Comparison of ENCODE assay signal across 8 cellular contexts in genomic region chr6:138772596-138773176, GRCh38. TPM values are rescaled to one million over a fixed set of nuclear protein-coding genes. Genes with fewer than 3 reads are reported as not detected.
A peak's percentile ranks its signal among the peaks of the same experiment; 100 is the strongest.
DNase-seq lines count a peak whose midpoint lies in the region; ATAC-seq and TF ChIP-seq lines count a peak whose summit lies in the region.

No MANE protein-coding gene starts in this region.

- no peak overlapping the region for H3K18ac ChIP-seq in trophoblast cell (ENCODE audit: low read length)

- H3K79me2 ChIP-seq in PC-3 (ENCODE audit: low read length) = peaks cover 5% of the 10 kb centered on the region; the same call in 1 of the 2 replicates
- no peaks in the 10 kb centered on the region for H3K79me2 ChIP-seq in trophoblast cell (ENCODE audit: control insufficient read depth, insufficient read depth, low read length, poor library complexity)

- H3K23ac ChIP-seq in trophoblast cell (ENCODE audit: low read length) = no peak overlapping the region

- H3K9me3 ChIP-seq in PC-3 (ENCODE audit: low read length) (no peaks in the 10 kb centered on the region), trophoblast cell (ENCODE audit: insufficient read depth, low read depth, low read length) (no peaks in the 10 kb centered on the region)

- no peak overlapping the region for H3K4ac ChIP-seq in trophoblast cell (ENCODE audit: low read depth, low read length)

- TF ChIP-seq CTCF in PC-3 (conservative IDR thresholded peaks at IDR 0.05; ENCODE audit: low read depth, low read length) (no peak), endothelial cell (IDR thresholded peaks at IDR 0.05; ENCODE audit: unreplicated experiment) (no peak)

- H3K36me3 ChIP-seq in PC-3 (ENCODE audit: low read depth, low read length) = no peaks in the 10 kb centered on the region
- no peaks in the 10 kb centered on the region for H3K36me3 ChIP-seq in trophoblast cell (ENCODE audit: control insufficient read depth in 1 of 2, insufficient read depth in 2 of 2, low read length in 2 of 2)

- H3K27me3 ChIP-seq in PC-3 (ENCODE audit: low read length) (no peaks in the 10 kb centered on the region), trophoblast cell (ENCODE audit: insufficient read depth, low read length) (no peaks in the 10 kb centered on the region)

- CTCF ChIA-PET in PC-3 (lab: Charles Lee) = interaction anchor here (0.6 kb wide), 1 partner anchor 194 kb away, joined by 3 read pairs; no protein-coding TSS in a partner anchor

- peak overlapping the region; percentile 70 for H4K8ac ChIP-seq in trophoblast cell (ENCODE audit: low read depth, low read length)

- no peaks in the 10 kb centered on the region for H3F3A ChIP-seq in PC-3 (ENCODE audit: low read length, unreplicated experiment)

- BruUV-seq in PC-3 (replicated peaks; lab: Mats Ljungman, UMichigan) = no TSS peak

- H3K4me1 Mint-ChIP-seq in activated CD4-positive, alpha-beta T cell treated with anti-CD3 and anti-CD28 coated beads, Interleukin-2, amount 10 ng/mL, durations not matched to agents 24 days and 14 days = peaks cover 21% of the 10 kb centered on the region
- peaks cover 15% of the 10 kb centered on the region for H3K4me1 Mint-ChIP-seq in endothelial cell (ENCODE audit: unreplicated experiment)

- H3K4me1 ChIP-seq in PC-3 (ENCODE audit: insufficient read depth, low read length) (peaks cover 7% of the 10 kb centered on the region), trophoblast cell (ENCODE audit: control insufficient read depth in 1 of 2, insufficient read depth in 2 of 2, low read length in 2 of 2) (peaks cover 3% of the 10 kb centered on the region in 2 experiments)

- DNase-seq in activated CD4-positive, alpha-beta T cell treated with anti-CD3 and anti-CD28 coated beads, Interleukin-2, amount 10 ng/mL, durations not matched to agents 24 days and 14 days = no peak
- no peak for DNase-seq in activated CD4-positive, alpha-beta T cell treated with anti-CD3 and anti-CD28 coated beads, Interleukin-2, amount 50 U/mL, for 1 hour
- DNase-seq in PC-3 = no peak
- no peak for DNase-seq in endothelial cell (ENCODE audit: low spot score)
- DNase-seq in trophoblast cell = no peak
- no peak for DNase-seq in NCI-H446 treated with DMSO at 0.1 percent for 48 hours (lab: John Stamatoyannopoulos, UW)
- DNase-seq in HT-29 (ENCODE audit: low spot score) = no peak

- no peak for ATAC-seq in PC-3
- ATAC-seq in HG02840 (IDR thresholded peaks at IDR 0.05; ENCODE audit: low FRiP score, unreplicated experiment) = no peak

- H3K9me2 ChIP-seq in PC-3 (replicated peaks; ENCODE audit: low read length) = no peaks in the 10 kb centered on the region

- no peaks in the 10 kb centered on the region for H4K20me1 ChIP-seq in PC-3 (ENCODE audit: low read length)

- H3K27me3 Mint-ChIP-seq in activated CD4-positive, alpha-beta T cell treated with anti-CD3 and anti-CD28 coated beads, Interleukin-2, amount 10 ng/mL, durations not matched to agents 24 days and 14 days = no peaks in the 10 kb centered on the region
- peaks cover 2% of the 10 kb centered on the region for H3K27me3 Mint-ChIP-seq in endothelial cell (ENCODE audit: unreplicated experiment)

- no peak overlapping the region for H2BK12ac ChIP-seq in trophoblast cell (ENCODE audit: low read length)

- WGBS in trophoblast cell (ENCODE audit: extremely low coverage, insufficient coverage, insufficient read length) = no CpG with 5 or more reads among the region's 8 CpGs

- H2AK5ac ChIP-seq in trophoblast cell (ENCODE audit: low read length) = no peak overlapping the region

- peak overlapping the region; percentile 90 for H3K4me2 ChIP-seq in PC-3 (ENCODE audit: low read length)
- H3K4me2 ChIP-seq in trophoblast cell (ENCODE audit: low read length) = peak overlapping the region; percentile 89

- intact Hi-C loops in activated CD4-positive, alpha-beta T cell treated with anti-CD3 and anti-CD28 coated beads, Interleukin-2, amount 10 ng/mL, durations not matched to agents 24 days and 14 days (cut with micrococcal nuclease) = loop anchor here (1.0 to 5.0 kb wide), 3 partner anchors 179 to 665 kb away; partner anchors contain the start of genes PERP and REPS1
- intact Hi-C loops in PC-3 (cut with micrococcal nuclease) = no loop called here

- H2AFZ ChIP-seq in PC-3 (ENCODE audit: low read length) (peak overlapping the region; percentile 94), trophoblast cell (ENCODE audit: insufficient read depth, low read length, poor library complexity) (peak overlapping the region; percentile 39)

- peak overlapping the region; percentile 93 for H3K4me3 Mint-ChIP-seq in activated CD4-positive, alpha-beta T cell treated with anti-CD3 and anti-CD28 coated beads, Interleukin-2, amount 10 ng/mL, durations not matched to agents 24 days and 14 days
- peak overlapping the region; percentile 99 for H3K4me3 Mint-ChIP-seq in endothelial cell (ENCODE audit: unreplicated experiment)

- peak overlapping the region; percentile 78 for H3K9ac ChIP-seq in PC-3 (ENCODE audit: low read length)
- H3K9ac ChIP-seq in trophoblast cell (ENCODE audit: low read length) = no peak overlapping the region

- H3K27ac ChIP-seq in PC-3 (ENCODE audit: low read length) (no peak overlapping the region), trophoblast cell (ENCODE audit: low read depth, low read length) (no peak overlapping the region)

- H3K14ac ChIP-seq in trophoblast cell (ENCODE audit: low read length) = no peak overlapping the region

- H2BK5ac ChIP-seq in trophoblast cell (ENCODE audit: low read depth, low read length, poor library complexity) = no peak overlapping the region

- no peaks in the 10 kb centered on the region for H3K9me3 Mint-ChIP-seq in activated CD4-positive, alpha-beta T cell treated with anti-CD3 and anti-CD28 coated beads, Interleukin-2, amount 10 ng/mL, durations not matched to agents 24 days and 14 days
- H3K9me3 Mint-ChIP-seq in endothelial cell (ENCODE audit: unreplicated experiment) = no peaks in the 10 kb centered on the region

- H3K36me3 Mint-ChIP-seq in activated CD4-positive, alpha-beta T cell treated with anti-CD3 and anti-CD28 coated beads, Interleukin-2, amount 10 ng/mL, durations not matched to agents 24 days and 14 days (ENCODE audit: low read depth) = peaks cover 2% of the 10 kb centered on the region
- H3K36me3 Mint-ChIP-seq in endothelial cell (ENCODE audit: low read depth, unreplicated experiment) = no peaks in the 10 kb centered on the region

- H2BK120ac ChIP-seq in trophoblast cell (ENCODE audit: insufficient read depth, low read length, poor library complexity) = no peak overlapping the region

- H3K79me1 ChIP-seq in trophoblast cell (ENCODE audit: low read length) = peaks cover 5% of the 10 kb centered on the region

- no peak overlapping the region for H4K12ac ChIP-seq in trophoblast cell (ENCODE audit: low read depth, low read length)

- peak overlapping the region; percentile 99 for H3K27ac Mint-ChIP-seq in activated CD4-positive, alpha-beta T cell treated with anti-CD3 and anti-CD28 coated beads, Interleukin-2, amount 10 ng/mL, durations not matched to agents 24 days and 14 days
- peak overlapping the region; percentile 100 for H3K27ac Mint-ChIP-seq in endothelial cell (ENCODE audit: unreplicated experiment)

- POLR2A ChIA-PET in PC-3 (lab: Charles Lee; ENCODE audit: unreplicated experiment) = interaction anchor here (0.7 kb wide), 1 partner anchor 561 kb away, joined by 4 read pairs; no protein-coding TSS in a partner anchor

- H3K4me3 ChIP-seq in PC-3 (ENCODE audit: low read length) (peak overlapping the region; percentile 99), trophoblast cell (ENCODE audit: low read depth, low read length) (no peak overlapping the region)

- H4K91ac ChIP-seq in trophoblast cell (ENCODE audit: low read depth, low read length) = no peak overlapping the region

RNA-seq across cellular contexts. Expression of gene CCDC28A, which starts 0.9 kb away (rescaled TPM):
- total RNA-seq in activated CD4-positive, alpha-beta T cell treated with anti-CD3 and anti-CD28 coated beads, Interleukin-2, amount 10 ng/mL, durations not matched to agents 24 days and 14 days = 17.5 and 19.2 TPM in 2 replicates
- total RNA-seq in PC-3 (2014; rRNA removed) (5.8 and 8.5 TPM in 2 replicates), endothelial cell (ENCODE audit: unreplicated experiment) (8.1 TPM)
- polyA plus RNA-seq in trophoblast cell (2013) = 14.5 and 15.0 TPM in 2 replicates
- total RNA-seq in HT-29 (2014; rRNA removed; shearing (Covaris generic)) = 8.4 and 11.6 TPM in 2 replicates

RNA-seq across cellular contexts. Expression of gene ECT2L, which starts 23.2 kb away (rescaled TPM):
- total RNA-seq in activated CD4-positive, alpha-beta T cell treated with anti-CD3 and anti-CD28 coated beads, Interleukin-2, amount 10 ng/mL, durations not matched to agents 24 days and 14 days = not detected in 2 replicates
- total RNA-seq in PC-3 (2014; rRNA removed) = not detected in 2 replicates
- total RNA-seq in endothelial cell (ENCODE audit: unreplicated experiment) = not detected
- polyA plus RNA-seq in trophoblast cell (2013) = 0.03 and 0.08 TPM in 2 replicates
- not detected in 2 replicates for total RNA-seq in HT-29 (2014; rRNA removed; shearing (Covaris generic))
